In genomic region chr2:8024506-8024905, GRCh38 we compare ENCODE assay signal across 22 cellular contexts.
"Had no signal": no experiment of that assay in that cellular context is flagged by ENCODE, and none has a peak within 500 bp of the region (broad histone marks: within the 10 kb centered on the region; RNA-seq: fewer than 3 reads in every experiment).

No MANE protein-coding gene starts in this region.

- H3K9me3 Mint-ChIP-seq: T-cell had no signal

- H3K4me3 Mint-ChIP-seq: T-cell had no signal

- DNase-seq: KBM-7, NCI-H1092, NCI-H1105 treated with DMSO at 0.1 percent for 48 hours, NCI-H1417 treated with DMSO at 0.1 percent for 48 hours, NCI-H187, NCI-H2029, NCI-H2081 treated with DMSO at 0.1 percent for 48 hours, NCI-H2171, NCI-H226, NCI-H446, NCI-H510A, NCI-H524 treated with DMSO at 0.1 percent for 48 hours, NCI-H69, NCI-H774, PC-9, Right ventricle myocardium superior, RPMI8226, SIG-M5, T-cell had no signal

- H3K27me3 ChIP-seq: SJSA1 had no signal

- H2AFZ ChIP-seq: PC-9 had no signal

- H3K27ac ChIP-seq: HL-60, PC-9, SJSA1, SK-N-MC had no signal

- H3K9me3 ChIP-seq: SJSA1 had no signal

- H3K36me3 Mint-ChIP-seq: T-cell had no signal

- ATAC-seq: T-cell had no signal

- H3K4me1 ChIP-seq: SJSA1 had no signal

- H3K27me3 Mint-ChIP-seq: T-cell had no signal

- H3K36me3 ChIP-seq: SJSA1 had no signal

- H3K4me3 ChIP-seq: PC-9, SJSA1, SK-N-MC had no signal

- H3K4me2 ChIP-seq: PC-9 had no signal
